In the genomic region with DNA sequence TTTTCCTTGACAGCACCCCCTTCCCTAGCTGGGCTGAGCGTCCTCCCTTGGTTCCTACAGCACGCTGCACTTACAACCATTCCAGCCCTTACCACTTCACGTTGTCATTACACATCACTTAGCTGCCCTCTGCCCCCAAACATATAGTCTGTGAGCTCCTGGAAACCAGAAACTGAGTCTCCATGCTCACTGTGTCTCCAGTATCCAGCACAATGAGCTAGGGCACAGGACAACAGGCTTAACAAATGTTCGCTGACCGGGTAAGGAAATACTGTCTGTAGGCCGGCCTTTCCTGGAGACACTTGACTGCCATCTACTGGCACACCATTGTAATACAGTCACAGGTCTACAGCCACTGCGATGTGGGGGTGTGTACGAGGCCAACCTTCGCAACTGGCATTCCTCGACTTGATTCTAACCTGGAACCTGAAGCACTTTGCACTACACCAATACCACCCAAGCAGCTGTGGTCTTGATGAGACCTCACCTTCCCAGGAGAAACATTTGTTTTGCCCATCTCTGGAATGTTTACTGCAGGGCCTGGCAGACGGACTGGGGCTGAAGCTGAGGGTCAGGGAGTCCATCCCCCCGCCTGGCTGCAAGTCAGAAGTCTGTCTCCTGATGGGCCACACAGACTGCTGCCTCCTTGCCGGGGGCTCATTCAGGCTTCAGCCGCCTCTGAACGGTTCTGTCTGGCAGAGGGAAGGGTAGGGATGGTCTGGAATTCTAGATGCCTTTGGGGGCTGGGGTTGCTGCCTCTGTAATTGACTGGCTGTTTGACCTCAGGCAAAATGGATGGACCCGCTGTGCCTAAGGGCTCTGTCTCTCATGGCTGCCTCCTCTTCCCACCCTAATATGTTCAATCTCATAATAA, we compare ENCODE assay signal across 8 cellular contexts.
A peak's percentile ranks its signal among the peaks of the same experiment; 100 is the strongest.
DNase-seq lines count a peak whose midpoint lies in the region; ATAC-seq and TF ChIP-seq lines count a peak whose summit lies in the region.

No MANE protein-coding gene starts in this region.

- H3K79me2 ChIP-seq in GM23248 (ENCODE audit: insufficient read depth): no peaks in the 10 kb centered on the region

- H3K36me3 ChIP-seq in GM23248 (ENCODE audit: low read depth): no peaks in the 10 kb centered on the region

- no peaks in the 10 kb centered on the region for H4K20me1 ChIP-seq in GM23248 (ENCODE audit: insufficient read depth)

- H3K4me3 ChIP-seq in AG09309 (ENCODE audit: control insufficient read depth, low read depth, low read length) (no peak overlapping the region), GM23248 (no peak overlapping the region), fibroblast of pulmonary artery (replicated peaks; ENCODE audit: low read depth, low read length) (no peak overlapping the region)

- TF ChIP-seq CTCF in AG09309 (IDR thresholded peaks at IDR 0.05; ENCODE audit: control insufficient read depth, insufficient read depth, low read depth, low read length, missing control alignments): peak; percentile 87
- TF ChIP-seq CTCF in fibroblast of pulmonary artery (IDR thresholded peaks at IDR 0.05; ENCODE audit: low read length, missing control alignments): peak; percentile 89
- TF ChIP-seq CTCF in type B pancreatic cell (conservative IDR thresholded peaks at IDR 0.05): peak; percentile 94

- H3K9ac ChIP-seq in GM23248: no peak overlapping the region

- no peaks in the 10 kb centered on the region for H3K27me3 ChIP-seq in GM23248 (replicated peaks; ENCODE audit: insufficient read depth)

- no peaks in the 10 kb centered on the region for H3K9me3 Mint-ChIP-seq in natural killer cell treated with Interleukin-12 subunit alpha and Interleukin-12 subunit beta and Interleukin-15 and Interleukin-18, amount 100 ng/mL, for 72 hours
- H3K9me3 Mint-ChIP-seq in type B pancreatic cell: no peaks in the 10 kb centered on the region

- no peaks in the 10 kb centered on the region for H3K9me2 ChIP-seq in GM23248 (ENCODE audit: insufficient read depth)

- peak overlapping the region; percentile 76 for H2AFZ ChIP-seq in GM23248

- H3K27ac Mint-ChIP-seq in natural killer cell treated with Interleukin-12 subunit alpha and Interleukin-12 subunit beta and Interleukin-15 and Interleukin-18, amount 100 ng/mL, for 72 hours: no peak overlapping the region
- peak overlapping the region; percentile 85 for H3K27ac Mint-ChIP-seq in type B pancreatic cell

- H3K36me3 Mint-ChIP-seq in natural killer cell treated with Interleukin-12 subunit alpha and Interleukin-12 subunit beta and Interleukin-15 and Interleukin-18, amount 100 ng/mL, for 72 hours: no peaks in the 10 kb centered on the region
- H3K36me3 Mint-ChIP-seq in type B pancreatic cell: no peaks in the 10 kb centered on the region

- H3K9me3 ChIP-seq in GM23248 (ENCODE audit: low read depth): no peaks in the 10 kb centered on the region

- H3K27me3 Mint-ChIP-seq in natural killer cell treated with Interleukin-12 subunit alpha and Interleukin-12 subunit beta and Interleukin-15 and Interleukin-18, amount 100 ng/mL, for 72 hours: peaks cover 8 to 9% of the 10 kb centered on the region in 2 donors
- H3K27me3 Mint-ChIP-seq in type B pancreatic cell: peaks cover 4% of the 10 kb centered on the region

- no peaks in the 10 kb centered on the region for H3F3A ChIP-seq in GM23248 (ENCODE audit: insufficient read depth)

- peak; percentile 43 for DNase-seq in AG09309 (ENCODE audit: low read depth)
- peak; percentile 86 for DNase-seq in GM23248
- peak; percentile 39 for DNase-seq in NCI-H69 (lab: John Stamatoyannopoulos, UW)
- peak; percentile 21 for DNase-seq in activated T-cell treated with anti-CD3 and anti-CD28 coated beads for 48 hours (ENCODE audit: low read depth)
- DNase-seq in fibroblast of pulmonary artery (ENCODE audit: low read depth): peak; percentile 88
- no peak for DNase-seq in natural killer cell treated with Interleukin-12 subunit alpha and Interleukin-12 subunit beta and Interleukin-15 and Interleukin-18, amount 100 ng/mL, for 72 hours (ENCODE audit: low spot score)
- peak; percentile 83 for DNase-seq in type B pancreatic cell (ENCODE audit: extremely low spot score, unreplicated experiment)
- no peak for DNase-seq in NCI-H187 treated with DMSO at 0.1 percent for 48 hours (lab: John Stamatoyannopoulos, UW)

- H3K4me3 Mint-ChIP-seq in natural killer cell treated with Interleukin-12 subunit alpha and Interleukin-12 subunit beta and Interleukin-15 and Interleukin-18, amount 100 ng/mL, for 72 hours: no peak overlapping the region
- H3K4me3 Mint-ChIP-seq in type B pancreatic cell: peak overlapping the region; percentile 65

- H3K4me1 ChIP-seq in GM23248 (ENCODE audit: insufficient read depth): peaks cover 6% of the 10 kb centered on the region; the same call in 1 of the 2 replicates

- no peaks in the 10 kb centered on the region for H3K4me1 Mint-ChIP-seq in natural killer cell treated with Interleukin-12 subunit alpha and Interleukin-12 subunit beta and Interleukin-15 and Interleukin-18, amount 100 ng/mL, for 72 hours (ENCODE audit: low read depth in 2 of 2)
- H3K4me1 Mint-ChIP-seq in type B pancreatic cell (ENCODE audit: unreplicated experiment): peaks cover 21% of the 10 kb centered on the region

- 35 to 38% methylated on average over 16 of the region's 16 CpGs for WGBS in GM23248 (ENCODE audit: low coverage in 1 of 2, low lambda C conversion rate in 2 of 2, missing lambda C conversion rate in 2 of 2), 2 experiments

- no peak overlapping the region for H3K4me2 ChIP-seq in GM23248 (ENCODE audit: unreplicated experiment)

- peak; percentile 72 to 76 for ATAC-seq in natural killer cell treated with Interleukin-12 subunit alpha and Interleukin-12 subunit beta and Interleukin-15 and Interleukin-18, amount 100 ng/mL, for 72 hours

- H3K27ac ChIP-seq in GM23248: no peak overlapping the region

- in situ Hi-C loops in GM23248 (cut with MboI): loop anchor here (10.0 to 25.0 kb wide), 2 partner anchors 324 to 461 kb away; no protein-coding TSS in a partner anchor

Comparison
In these comparisons a context has a peak if more than half of its experiments do, and no peak if none do; other contexts are left out.
1. DNase-seq: peak in AG09309 (single experiment), GM23248 (single experiment), NCI-H69 (single experiment), activated T-cell treated with anti-CD3 and anti-CD28 coated beads for 48 hours (single experiment), fibroblast of pulmonary artery (single experiment) and type B pancreatic cell (single experiment); none in natural killer cell treated with Interleukin-12 subunit alpha and Interleukin-12 subunit beta and Interleukin-15 and Interleukin-18, amount 100 ng/mL, for 72 hours (single experiment) and NCI-H187 treated with DMSO at 0.1 percent for 48 hours (single experiment).
2. Peak in every context shown above with its lines, with median percentiles within 50 percentile points of each other: CTCF ChIP-seq.